ENCODE assay signal across 10 cellular contexts in the genomic region with DNA sequence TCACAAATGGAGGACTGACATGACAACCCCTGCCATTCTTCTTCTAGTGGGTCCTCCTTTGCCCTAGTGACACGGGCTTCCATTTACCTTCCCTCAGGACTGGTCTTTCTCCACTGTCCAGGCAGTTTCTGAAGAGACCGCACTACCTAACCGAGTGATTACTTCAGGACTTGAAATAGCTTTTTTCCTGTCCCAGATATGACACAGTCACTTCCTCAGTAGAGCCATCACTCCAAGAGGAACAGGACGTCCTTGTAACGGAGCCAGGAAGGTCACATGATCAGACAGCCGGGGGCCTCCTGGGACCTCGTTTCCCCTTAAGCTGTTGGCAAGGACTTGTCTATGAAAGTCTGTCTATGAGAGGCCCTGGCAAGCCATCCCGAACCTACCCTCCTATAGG.
DNase-seq lines count a peak whose midpoint lies in the region; TF ChIP-seq lines count a peak whose summit lies in the region.
"Had no signal": no experiment of that assay in that cellular context is flagged by ENCODE, and none has a peak within 500 bp of the region (broad histone marks: within the 10 kb centered on the region; RNA-seq: fewer than 3 reads in every experiment).

No MANE protein-coding gene starts in this region.

- peak; percentile 99 for TF ChIP-seq EP300 in ovary (IDR thresholded peaks at IDR 0.05)

- no peak for TF ChIP-seq CTCF in ovary (IDR thresholded peaks at IDR 0.05)

- H3K27me3 ChIP-seq in BLaER1: no peaks in the 10 kb centered on the region
- no peaks in the 10 kb centered on the region for H3K27me3 ChIP-seq in SJCRH30
- no peaks in the 10 kb centered on the region for H3K27me3 ChIP-seq in ovary

- no peak overlapping the region for H3K4me3 Mint-ChIP-seq in activated naive CD4-positive, alpha-beta T cell treated with anti-CD3 and anti-CD28 coated beads, Interleukin-2, amount 10 ng/mL, durations not matched to agents 7 days and 5 days
- no peak overlapping the region for H3K4me3 Mint-ChIP-seq in activated T-helper 2 cell treated with anti-CD3 and anti-CD28 coated beads, Interferon-gamma antibody, Interleukin-2, Interleukin-4, amounts not matched to agents 10 μg/mL and 5 μg/mL and 100 μg/mL, durations not matched to agents 14 hours and 24 hours and 36 hours (ENCODE audit: low read depth)
- H3K4me3 Mint-ChIP-seq: CD4-positive, alpha-beta T cell had no signal

- intact Hi-C loops in ovary (cut with DNase I): no loop called here
- intact Hi-C loops in activated T-helper 2 cell treated with anti-CD3 and anti-CD28 coated beads, Interferon-gamma antibody, Interleukin-2, Interleukin-4, amounts not matched to agents 10 μg/mL and 5 μg/mL and 100 μg/mL, durations not matched to agents 14 hours and 24 hours and 36 hours (cut with micrococcal nuclease): no loop called here

- peak overlapping the region; percentile 78 for H3K4me2 ChIP-seq in BLaER1

- no peak overlapping the region for H3K27ac Mint-ChIP-seq in activated naive CD4-positive, alpha-beta T cell treated with anti-CD3 and anti-CD28 coated beads, Interleukin-2, amount 10 ng/mL, durations not matched to agents 7 days and 5 days
- no peak overlapping the region for H3K27ac Mint-ChIP-seq in activated T-helper 2 cell treated with anti-CD3 and anti-CD28 coated beads, Interferon-gamma antibody, Interleukin-2, Interleukin-4, amounts not matched to agents 10 μg/mL and 5 μg/mL and 100 μg/mL, durations not matched to agents 14 hours and 24 hours and 36 hours
- H3K27ac Mint-ChIP-seq: CD4-positive, alpha-beta T cell had no signal

- no peak overlapping the region for H3K9ac ChIP-seq in BLaER1

- TF ChIP-seq POLR2A in ovary (IDR thresholded peaks at IDR 0.05): no peak

- H3K4me1 ChIP-seq in BLaER1 (peaks cover 47% of the 10 kb centered on the region), SJCRH30 (no peaks in the 10 kb centered on the region), ovary (ENCODE audit: insufficient read depth) (no peaks in the 10 kb centered on the region)

- H3K27me3 Mint-ChIP-seq in activated naive CD4-positive, alpha-beta T cell treated with anti-CD3 and anti-CD28 coated beads, Interleukin-2, amount 10 ng/mL, durations not matched to agents 7 days and 5 days: peaks cover 27% of the 10 kb centered on the region
- peaks cover 11% of the 10 kb centered on the region for H3K27me3 Mint-ChIP-seq in activated T-helper 2 cell treated with anti-CD3 and anti-CD28 coated beads, Interferon-gamma antibody, Interleukin-2, Interleukin-4, amounts not matched to agents 10 μg/mL and 5 μg/mL and 100 μg/mL, durations not matched to agents 14 hours and 24 hours and 36 hours (ENCODE audit: low read depth)
- H3K27me3 Mint-ChIP-seq: CD4-positive, alpha-beta T cell had no signal

- CTCF ChIA-PET in activated naive CD4-positive, alpha-beta T cell treated with anti-CD3 and anti-CD28 coated beads, Interleukin-2, amount 10 ng/mL, durations not matched to agents 7 days and 5 days (lab: Charles Lee): no interaction called here

- no peaks in the 10 kb centered on the region for H3K36me3 ChIP-seq in BLaER1
- no peaks in the 10 kb centered on the region for H3K36me3 ChIP-seq in SJCRH30
- H3K36me3 ChIP-seq in ovary: no peaks in the 10 kb centered on the region

- H4K20me1 ChIP-seq in BLaER1: no peaks in the 10 kb centered on the region

- H3K9me3 Mint-ChIP-seq in activated naive CD4-positive, alpha-beta T cell treated with anti-CD3 and anti-CD28 coated beads, Interleukin-2, amount 10 ng/mL, durations not matched to agents 7 days and 5 days: no peaks in the 10 kb centered on the region
- H3K9me3 Mint-ChIP-seq in activated T-helper 2 cell treated with anti-CD3 and anti-CD28 coated beads, Interferon-gamma antibody, Interleukin-2, Interleukin-4, amounts not matched to agents 10 μg/mL and 5 μg/mL and 100 μg/mL, durations not matched to agents 14 hours and 24 hours and 36 hours: no peaks in the 10 kb centered on the region
- H3K9me3 Mint-ChIP-seq: CD4-positive, alpha-beta T cell had no signal

- WGBS in ovary, 3 donors: 45 to 51% (median 47%) methylated on average over 8 of the region's 8 CpGs

- DNase-seq in SJCRH30 (peak; percentile 12), germinal center (ENCODE audit: low spot score) (peak; percentile 36), ovary (peak in 4 of 5 donors; percentile 29 to 77 (median 50)), NCI-H1930 (lab: John Stamatoyannopoulos, UW) (no peak)
- DNase-seq in activated CD4-positive, alpha-beta T cell treated with anti-CD3 and anti-CD28 coated beads, Interleukin-2, amount 50 U/mL, for 1 hour: no peak
- no peak for DNase-seq in activated naive CD4-positive, alpha-beta T cell treated with anti-CD3 and anti-CD28 coated beads, Interleukin-2, amount 10 ng/mL, durations not matched to agents 7 days and 5 days
- no peak for DNase-seq in activated T-helper 2 cell treated with anti-CD3 and anti-CD28 coated beads, Interferon-gamma antibody, Interleukin-2, Interleukin-4, amounts not matched to agents 10 μg/mL and 5 μg/mL and 100 μg/mL, durations not matched to agents 14 hours and 24 hours and 36 hours (ENCODE audit: low spot score)
- DNase-seq: CD4-positive, alpha-beta T cell had no signal

- H3K36me3 Mint-ChIP-seq in activated naive CD4-positive, alpha-beta T cell treated with anti-CD3 and anti-CD28 coated beads, Interleukin-2, amount 10 ng/mL, durations not matched to agents 7 days and 5 days: no peaks in the 10 kb centered on the region
- H3K36me3 Mint-ChIP-seq in activated T-helper 2 cell treated with anti-CD3 and anti-CD28 coated beads, Interferon-gamma antibody, Interleukin-2, Interleukin-4, amounts not matched to agents 10 μg/mL and 5 μg/mL and 100 μg/mL, durations not matched to agents 14 hours and 24 hours and 36 hours (ENCODE audit: low read depth): no peaks in the 10 kb centered on the region

- H3K27ac ChIP-seq in BLaER1: peak overlapping the region; percentile 65
- no peak overlapping the region for H3K27ac ChIP-seq in SJCRH30
- H3K27ac ChIP-seq in ovary: no peak overlapping the region
- H3K27ac ChIP-seq: VCaP had no signal

- H3K9me3 ChIP-seq in BLaER1 (peaks cover 21% of the 10 kb centered on the region), SJCRH30 (replicated peaks) (no peaks in the 10 kb centered on the region), ovary (no peaks in the 10 kb centered on the region)

- no peaks in the 10 kb centered on the region for H3K4me1 Mint-ChIP-seq in activated naive CD4-positive, alpha-beta T cell treated with anti-CD3 and anti-CD28 coated beads, Interleukin-2, amount 10 ng/mL, durations not matched to agents 7 days and 5 days
- no peaks in the 10 kb centered on the region for H3K4me1 Mint-ChIP-seq in activated T-helper 2 cell treated with anti-CD3 and anti-CD28 coated beads, Interferon-gamma antibody, Interleukin-2, Interleukin-4, amounts not matched to agents 10 μg/mL and 5 μg/mL and 100 μg/mL, durations not matched to agents 14 hours and 24 hours and 36 hours (ENCODE audit: low read depth)

- H3K4me3 ChIP-seq in BLaER1 (peak overlapping the region; percentile 21; the same call in 1 of the 2 replicates), SJCRH30 (no peak overlapping the region), ovary (no peak overlapping the region)

Comparison
In these comparisons a context has a peak if more than half of its experiments do, and no peak if none do; other contexts are left out.
1. DNase-seq: peak in SJCRH30 (2 of 2), germinal center (single experiment) and ovary (4 of 5); none in activated CD4-positive, alpha-beta T cell treated with anti-CD3 and anti-CD28 coated beads, Interleukin-2, amount 50 U/mL, for 1 hour (single experiment), activated naive CD4-positive, alpha-beta T cell treated with anti-CD3 and anti-CD28 coated beads, Interleukin-2, amount 10 ng/mL, durations not matched to agents 7 days and 5 days (single experiment), activated T-helper 2 cell treated with anti-CD3 and anti-CD28 coated beads, Interferon-gamma antibody, Interleukin-2, Interleukin-4, amounts not matched to agents 10 μg/mL and 5 μg/mL and 100 μg/mL, durations not matched to agents 14 hours and 24 hours and 36 hours (single experiment) and NCI-H1930 (0 of 2).